In genomic region chr13:82739881-82740280, GRCh38 we compare ENCODE assay signal across 20 cellular contexts.
DNase-seq lines count a peak whose midpoint lies in the region; ATAC-seq and TF ChIP-seq lines count a peak whose summit lies in the region.
"Had no signal": no experiment of that assay in that cellular context is flagged by ENCODE, and none has a peak within 500 bp of the region (broad histone marks: within the 10 kb centered on the region; RNA-seq: fewer than 3 reads in every experiment).

No MANE protein-coding gene starts in this region.

- H3K56ac ChIP-seq in mesendoderm (ENCODE audit: low read length) = no peak overlapping the region

- H3K79me2 ChIP-seq in DND-41 (ENCODE audit: insufficient read depth, low read length) (no peaks in the 10 kb centered on the region), mesendoderm (ENCODE audit: control insufficient read depth, insufficient read depth, low read length) (no peaks in the 10 kb centered on the region)

- H3K4ac ChIP-seq in mesendoderm (ENCODE audit: low read depth, low read length) = no peak overlapping the region

- no peak overlapping the region for H3K18ac ChIP-seq in mesendoderm (ENCODE audit: low read length)

- H3K9me3 ChIP-seq in DND-41 (ENCODE audit: insufficient read depth, low read length, severe bottlenecking) = no peaks in the 10 kb centered on the region
- H3K9me3 ChIP-seq: colonic mucosa, psoas muscle had no signal

- no peak overlapping the region for H2BK5ac ChIP-seq in mesendoderm (ENCODE audit: low read length)

- H3K4me1 ChIP-seq in DND-41 (ENCODE audit: insufficient read depth, low read length) (no peaks in the 10 kb centered on the region), mesendoderm (ENCODE audit: control insufficient read depth, low read depth, low read length) (no peaks in the 10 kb centered on the region)
- H3K4me1 ChIP-seq: BLaER1 treated with 17β-estradiol and CSF1 and Interleukin-3, amounts not matched to agents 10 nM and 100 nM; colonic mucosa; gastroesophageal sphincter; left lung; psoas muscle had no signal

- H3K4me3 ChIP-seq in DND-41 (ENCODE audit: low read depth in 1 of 2, low read length in 2 of 2) (no peak overlapping the region), brain microvascular endothelial cell (ENCODE audit: low read depth, low read length) (no peak overlapping the region), kidney epithelial cell (ENCODE audit: low read depth, low read length) (no peak overlapping the region), mesendoderm (ENCODE audit: low read length) (no peak overlapping the region)
- H3K4me3 ChIP-seq: BLaER1 treated with 17β-estradiol and CSF1 and Interleukin-3, amounts not matched to agents 10 nM and 100 nM; colonic mucosa; gastroesophageal sphincter; left lung; psoas muscle had no signal

- no peak overlapping the region for H2AFZ ChIP-seq in DND-41 (ENCODE audit: low read depth, low read length)

- H3K36me3 ChIP-seq in DND-41 (ENCODE audit: insufficient read depth, low read length) (no peaks in the 10 kb centered on the region), brain microvascular endothelial cell (replicated peaks) (no peaks in the 10 kb centered on the region), kidney epithelial cell (ENCODE audit: control insufficient read depth, insufficient read depth, low read length) (no peaks in the 10 kb centered on the region), mesendoderm (ENCODE audit: control insufficient read depth, insufficient read depth, low read length) (no peaks in the 10 kb centered on the region)
- H3K36me3 ChIP-seq: BLaER1 treated with 17β-estradiol and CSF1 and Interleukin-3, amounts not matched to agents 10 nM and 100 nM; colonic mucosa; gastroesophageal sphincter; left lung had no signal

- no peak overlapping the region for H4K5ac ChIP-seq in mesendoderm (ENCODE audit: low read length)

- H3K23ac ChIP-seq in mesendoderm (ENCODE audit: low read length) = no peak overlapping the region

- H3K9ac ChIP-seq in DND-41 (ENCODE audit: low read depth, low read length) = no peak overlapping the region
- H3K9ac ChIP-seq in mesendoderm (ENCODE audit: low read length) = no peak overlapping the region
- H3K9ac ChIP-seq: BLaER1 treated with 17β-estradiol and CSF1 and Interleukin-3, amounts not matched to agents 10 nM and 100 nM had no signal

- H3K4me2 ChIP-seq in DND-41 (ENCODE audit: insufficient read depth, low read length) (no peak overlapping the region), mesendoderm (ENCODE audit: low read length) (no peak overlapping the region)
- H3K4me2 ChIP-seq: BLaER1 treated with 17β-estradiol and CSF1 and Interleukin-3, amounts not matched to agents 10 nM and 100 nM had no signal

- in situ Hi-C loops in brain microvascular endothelial cell (cut with HindIII; ENCODE audit: low pct_ligation_motif_present, low sequenced_read_pairs) = no loop called here

- no peaks in the 10 kb centered on the region for H3K79me1 ChIP-seq in mesendoderm (ENCODE audit: low read length)

- H3K27me3 ChIP-seq in DND-41 (ENCODE audit: insufficient read depth, low read length, poor library complexity) (no peaks in the 10 kb centered on the region), brain microvascular endothelial cell (replicated peaks) (no peaks in the 10 kb centered on the region), kidney epithelial cell (ENCODE audit: control insufficient read depth, insufficient read depth, low read length) (no peaks in the 10 kb centered on the region), mesendoderm (ENCODE audit: insufficient read depth, low read length, poor library complexity) (no peaks in the 10 kb centered on the region)
- H3K27me3 ChIP-seq: BLaER1 treated with 17β-estradiol and CSF1 and Interleukin-3, amounts not matched to agents 10 nM and 100 nM; colonic mucosa; gastroesophageal sphincter; left lung had no signal

- H2AK5ac ChIP-seq in mesendoderm (ENCODE audit: low read length) = no peak overlapping the region

- H2BK120ac ChIP-seq in mesendoderm (ENCODE audit: low read depth, low read length) = no peak overlapping the region

- H3K27ac ChIP-seq in DND-41 (ENCODE audit: low read length) (no peak overlapping the region), brain microvascular endothelial cell (no peak overlapping the region), mesendoderm (ENCODE audit: low read depth, low read length) (no peak overlapping the region)
- H3K27ac ChIP-seq: BLaER1 treated with 17β-estradiol and CSF1 and Interleukin-3, amounts not matched to agents 10 nM and 100 nM; colonic mucosa; gastroesophageal sphincter; left lung; psoas muscle had no signal

- H4K8ac ChIP-seq in mesendoderm (ENCODE audit: low read depth, low read length) = no peak overlapping the region

- peak; percentile 34 for TF ChIP-seq CTCF in DND-41 (IDR thresholded peaks at IDR 0.05; ENCODE audit: borderline replicate concordance, extremely low read depth, low read length, poor library complexity, severe bottlenecking)
- TF ChIP-seq CTCF in brain microvascular endothelial cell (IDR thresholded peaks at IDR 0.05; ENCODE audit: low read depth, low read length, missing control alignments) = peak; percentile 44
- TF ChIP-seq CTCF in kidney epithelial cell (IDR thresholded peaks at IDR 0.05; ENCODE audit: insufficient read depth, low read length, poor library complexity, severe bottlenecking) = peak; percentile 2

- H4K20me1 ChIP-seq in DND-41 (ENCODE audit: insufficient read depth, low read length) = no peaks in the 10 kb centered on the region
- H4K20me1 ChIP-seq: BLaER1 treated with 17β-estradiol and CSF1 and Interleukin-3, amounts not matched to agents 10 nM and 100 nM had no signal

- no peak for ATAC-seq in DND-41 (ENCODE audit: insufficient read depth, low read depth)
- ATAC-seq in GM19397 (IDR thresholded peaks at IDR 0.05; ENCODE audit: unreplicated experiment) = no peak
- ATAC-seq: gastroesophageal sphincter, left lung, psoas muscle had no signal

- no CpG with 5 or more reads among the region's 1 CpG for WGBS in mesendoderm (ENCODE audit: extremely low coverage, insufficient coverage, low lambda C conversion rate)

- DNase-seq in DND-41 = no peak
- peak; percentile 14 to 34 for DNase-seq in Kasumi-1 (lab: John Stamatoyannopoulos, UW)
- peak; percentile 25 for DNase-seq in brain microvascular endothelial cell
- DNase-seq in kidney epithelial cell (ENCODE audit: low read depth) = no peak
- DNase-seq in SW 1271 (lab: John Stamatoyannopoulos, UW) = no peak
- DNase-seq in mesendoderm = no peak
- no peak for DNase-seq in DMS53 (lab: John Stamatoyannopoulos, UW)
- DNase-seq: activated CD4-positive, alpha-beta T cell treated with anti-CD3 and anti-CD28 coated beads for 4 hours; activated gamma-delta T cell; colonic mucosa; GF-D8; KG1; NCI-H2107; NCI-H526 treated with DMSO at 0.1 percent for 48 hours; psoas muscle; SIG-M5 had no signal

- no peak overlapping the region for H2BK15ac ChIP-seq in mesendoderm (replicated peaks; ENCODE audit: low read depth)

Comparison
In these comparisons a context has a peak if more than half of its experiments do, and no peak if none do; other contexts are left out.
1. DNase-seq: peak in Kasumi-1 (2 of 2) and brain microvascular endothelial cell (single experiment); none in DND-41 (single experiment), kidney epithelial cell (single experiment), SW 1271 (0 of 2), mesendoderm (single experiment) and DMS53 (single experiment).
2. Peak in every context shown above with its lines, with median percentiles within 50 percentile points of each other: CTCF ChIP-seq.